ENCODE assay signal across 1 cellular context in genomic region chr20:31723282-31724078, GRCh38.
TF ChIP-seq lines count a peak whose summit lies in the region.

No MANE protein-coding gene starts in this region.

TF ChIP-seq in HepG2, 621 proteins besides CTCF, POLR2A, EP300 and RAD21 (continued from another document and continues in another):
- TF ChIP-seq ZBTB2 (CRISPR knock-in tag; IDR thresholded peaks at IDR 0.05; ENCODE audit: low read depth) (peak; percentile 55; the same call in 1 of the 2 replicates), YEATS2 (CRISPR knock-in tag; IDR thresholded peaks at IDR 0.05; ENCODE audit: borderline replicate concordance) (peak; percentile 95), SMARCE1 (IDR thresholded peaks at IDR 0.05; ENCODE audit: borderline replicate concordance) (no peak), ZBTB44 (CRISPR knock-in tag; IDR thresholded peaks at IDR 0.05) (peak; percentile 90), MLXIP (CRISPR knock-in tag; IDR thresholded peaks at IDR 0.05; ENCODE audit: borderline replicate concordance) (peak; percentile 67), ZNF207 (IDR thresholded peaks at IDR 0.05; ENCODE audit: borderline replicate concordance) (no peak), ZNF317 (CRISPR knock-in tag; IDR thresholded peaks at IDR 0.05) (peak; percentile 83), SMAD3 (CRISPR knock-in tag; IDR thresholded peaks at IDR 0.05) (peak; percentile 93), ZNF564 (CRISPR knock-in tag; IDR thresholded peaks at IDR 0.05) (peak; percentile 85), ZNF281 (CRISPR knock-in tag; IDR thresholded peaks at IDR 0.05; ENCODE audit: borderline replicate concordance) (peak; percentile 13; the same call in 1 of the 2 replicates), IRF9 (CRISPR knock-in tag; IDR thresholded peaks at IDR 0.05; ENCODE audit: borderline replicate concordance) (peak; percentile 84; the same call in 1 of the 2 replicates), RNF219 (CRISPR knock-in tag; IDR thresholded peaks at IDR 0.05) (no peak), PREB (CRISPR knock-in tag; IDR thresholded peaks at IDR 0.05) (no peak), ZNF414 (CRISPR knock-in tag; IDR thresholded peaks at IDR 0.05) (no peak), GATAD2A (CRISPR knock-in tag; IDR thresholded peaks at IDR 0.05) (peak; percentile 87), ZFP36 (IDR thresholded peaks at IDR 0.05; ENCODE audit: borderline replicate concordance, low read depth, low read length, partially characterized antibody) (no peak), HNF4A (CRISPR knock-in tag; IDR thresholded peaks at IDR 0.05) (peak; percentile 48; the same call in 1 of the 2 replicates), ZNF761 (CRISPR knock-in tag; conservative IDR thresholded peaks at IDR 0.05) (peak; percentile 92), NR3C1 (CRISPR knock-in tag; IDR thresholded peaks at IDR 0.05) (peak; percentile 90), ZNF740 (CRISPR knock-in tag; IDR thresholded peaks at IDR 0.05) (peak; percentile 81), RARG (CRISPR knock-in tag; IDR thresholded peaks at IDR 0.05; ENCODE audit: low read depth) (peak; percentile 95; the same call in 1 of the 2 replicates), ZNF556 (CRISPR knock-in tag; IDR thresholded peaks at IDR 0.05; ENCODE audit: borderline replicate concordance) (0 out of 2 replicates have a peak, but pooled peaks have one; percentile 11), NFATC3 (CRISPR knock-in tag; IDR thresholded peaks at IDR 0.05) (peak; percentile 71), ZUFSP (CRISPR knock-in tag; IDR thresholded peaks at IDR 0.05; ENCODE audit: borderline replicate concordance) (no peak), ZBTB14 (CRISPR knock-in tag; IDR thresholded peaks at IDR 0.05) (peak; percentile 100), PHF5A (CRISPR knock-in tag; IDR thresholded peaks at IDR 0.05; ENCODE audit: low read depth, unreplicated experiment) (peak; percentile 69), ZNF350 (CRISPR knock-in tag; IDR thresholded peaks at IDR 0.05; ENCODE audit: borderline replicate concordance, low read depth) (peak; percentile 98), THAP7 (CRISPR knock-in tag; IDR thresholded peaks at IDR 0.05) (no peak; the same call in 1 of the 2 replicates), SIN3B (IDR thresholded peaks at IDR 0.05; ENCODE audit: low read length) (peak; percentile 73), CREM (IDR thresholded peaks at IDR 0.05) (peak; percentile 53), CREM (CRISPR knock-in tag; IDR thresholded peaks at IDR 0.05) (no peak; the same call in 1 of the 2 replicates), ZNF33A (CRISPR knock-in tag; IDR thresholded peaks at IDR 0.05; ENCODE audit: borderline replicate concordance) (peak; percentile 87), RBM22 (optimal IDR thresholded peaks at IDR 0.05; ENCODE audit: low read length) (peak; percentile 49), ZKSCAN8 (CRISPR knock-in tag; IDR thresholded peaks at IDR 0.05; ENCODE audit: borderline replicate concordance) (peak; percentile 58), MTA1 (CRISPR knock-in tag; IDR thresholded peaks at IDR 0.05; ENCODE audit: borderline replicate concordance) (peak; percentile 54; the same call in 1 of the 2 replicates)
